ENCODE assay signal across 26 cellular contexts in the genomic region with DNA sequence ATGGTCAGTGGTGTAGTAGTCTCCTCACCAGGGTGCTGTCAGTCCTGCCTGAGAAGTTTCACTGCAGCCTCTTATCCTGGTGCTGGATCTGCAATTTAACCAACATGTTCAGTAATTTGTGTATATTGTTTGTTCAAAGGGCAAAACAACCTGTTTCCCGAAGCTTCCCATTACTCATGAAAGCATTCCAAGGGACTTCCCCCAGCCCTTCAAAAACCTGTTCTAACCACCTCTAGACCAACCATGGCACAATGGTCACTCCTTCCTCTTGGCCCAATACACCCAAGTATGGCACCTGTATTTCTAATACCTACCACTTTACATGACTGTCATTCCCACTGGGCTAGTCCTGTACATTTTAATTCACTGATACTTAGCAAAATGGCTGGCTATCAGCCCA.
"Had no signal": no experiment of that assay in that cellular context is flagged by ENCODE, and none has a peak within 500 bp of the region (broad histone marks: within the 10 kb centered on the region; RNA-seq: fewer than 3 reads in every experiment).

No MANE protein-coding gene starts in this region.

- H3K4me3 ChIP-seq: hepatocyte, left ventricle myocardium inferior, lower lobe of right lung, prostate gland, right lobe of liver, suprapubic skin, thyroid gland, uterus had no signal

- H3K27me3 ChIP-seq: hepatocyte, right lobe of liver, suprapubic skin, thyroid gland, uterus had no signal

- H3K4me3 Mint-ChIP-seq: nephron; stimulated activated effector memory CD8-positive, alpha-beta T cell treated with anti-CD3 and anti-CD28 coated beads, Interleukin-12 subunit alpha, Interleukin-12 subunit beta, amount 100 ng/mL, for 72 hours; type B pancreatic cell had no signal

- FAIRE-seq: endometrium, kidney had no signal

- H3K36me3 ChIP-seq: uterus had no signal

- H3K4me1 Mint-ChIP-seq: naive B cell; nephron; stimulated activated effector memory CD8-positive, alpha-beta T cell treated with anti-CD3 and anti-CD28 coated beads, Interleukin-12 subunit alpha, Interleukin-12 subunit beta, amount 100 ng/mL, for 72 hours had no signal

- H3K9me3 Mint-ChIP-seq: nephron; stimulated activated effector memory CD8-positive, alpha-beta T cell treated with anti-CD3 and anti-CD28 coated beads, Interleukin-12 subunit alpha, Interleukin-12 subunit beta, amount 100 ng/mL, for 72 hours had no signal

- ATAC-seq: left cardiac atrium; lower lobe of right lung; right lobe of liver; stimulated activated effector memory CD8-positive, alpha-beta T cell treated with anti-CD3 and anti-CD28 coated beads, Interleukin-12 subunit alpha, Interleukin-12 subunit beta, amount 100 ng/mL, for 72 hours; stimulated activated naive CD8-positive, alpha-beta T cell treated with anti-CD3 and anti-CD28 coated beads, Interleukin-15, Interleukin-2, amounts not matched to agents 100 U/mL and 50 U/mL, for 24 hours had no signal

- DNase-seq: cortex of kidney; effector memory CD4-positive, alpha-beta T cell; foreskin melanocyte; head of caudate nucleus; kidney; left cardiac atrium; left ventricle myocardium inferior; lower lobe of right lung; mesenchymal stem cell; midbrain; naive B cell; retina; right lobe of liver; stimulated activated CD4-positive, alpha-beta T cell treated with anti-CD3 and anti-CD28 coated beads, Interleukin-4, amount 100 ng/mL, for 1 hour; stimulated activated CD8-positive, alpha-beta memory T cell treated with anti-CD3 and anti-CD28 coated beads, Interleukin-4, amount 100 ng/mL, for 48 hours; stimulated activated naive CD8-positive, alpha-beta T cell treated with anti-CD3 and anti-CD28 coated beads, Interleukin-15, Interleukin-2, amounts not matched to agents 100 U/mL and 50 U/mL, for 24 hours; thyroid gland; uterus had no signal

- H3K4me1 ChIP-seq: parathyroid adenoma, prostate gland, right lobe of liver, suprapubic skin, thyroid gland, uterus had no signal

- H3K9me3 ChIP-seq: left ventricle myocardium inferior, lower lobe of right lung, prostate gland, right lobe of liver, suprapubic skin, thyroid gland, uterus had no signal

- H3K27ac Mint-ChIP-seq: naive B cell; nephron; stimulated activated effector memory CD8-positive, alpha-beta T cell treated with anti-CD3 and anti-CD28 coated beads, Interleukin-12 subunit alpha, Interleukin-12 subunit beta, amount 100 ng/mL, for 72 hours; type B pancreatic cell had no signal

- H3K27me3 Mint-ChIP-seq: type B pancreatic cell had no signal
